Comparison of ENCODE assay signal across 13 cellular contexts in the genomic region with DNA sequence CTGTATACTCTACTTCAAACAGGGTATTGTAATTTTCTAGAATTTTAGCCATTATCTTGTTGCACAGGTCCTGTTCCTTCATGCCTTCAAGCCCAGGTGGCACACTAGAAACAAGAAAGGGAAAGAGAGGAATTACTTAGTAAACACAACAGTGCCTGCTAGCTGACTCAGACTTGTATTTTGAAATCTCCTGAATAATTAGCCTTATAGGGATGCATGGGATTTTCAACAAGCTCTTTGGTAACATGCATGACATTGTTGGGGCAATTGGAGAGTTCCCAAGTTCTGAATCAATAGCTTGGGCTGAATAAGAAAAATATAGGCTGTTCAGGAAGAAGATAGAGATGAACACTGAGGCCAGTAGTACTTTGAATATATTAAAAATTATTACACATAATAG.
DNase-seq lines count a peak whose midpoint lies in the region; TF ChIP-seq lines count a peak whose summit lies in the region.
"Had no signal": no experiment of that assay in that cellular context is flagged by ENCODE, and none has a peak within 500 bp of the region (broad histone marks: within the 10 kb centered on the region; RNA-seq: fewer than 3 reads in every experiment).

No MANE protein-coding gene starts in this region.

- peak overlapping the region; percentile 51 for H3K4me2 ChIP-seq in smooth muscle cell

- no peak overlapping the region for H3K4me3 ChIP-seq in smooth muscle cell
- H3K4me3 ChIP-seq: ascending aorta, prostate gland, upper lobe of left lung had no signal

- peaks cover 0 to 1% (median 0%) of the 10 kb centered on the region in 7 donors for H3K9me3 Mint-ChIP-seq in CD14-positive monocyte
- H3K9me3 Mint-ChIP-seq: T-helper 1 cell treated with Interleukin-12 subunit alpha and Interleukin-12 subunit beta and Interleukin-4 antibody, amounts not matched to agents 30 μg/mL and 1 μg/mL, for 36 hours had no signal

- H3K27ac ChIP-seq in smooth muscle cell (ENCODE audit: low read depth): peak overlapping the region; percentile 81
- H3K27ac ChIP-seq: ascending aorta, prostate gland, upper lobe of left lung had no signal

- H4K20me1 ChIP-seq in smooth muscle cell (ENCODE audit: low read depth): no peaks in the 10 kb centered on the region

- no peak overlapping the region for H3K27ac Mint-ChIP-seq in CD14-positive monocyte
- H3K27ac Mint-ChIP-seq: T-helper 1 cell treated with Interleukin-12 subunit alpha and Interleukin-12 subunit beta and Interleukin-4 antibody, amounts not matched to agents 30 μg/mL and 1 μg/mL, for 36 hours had no signal

- TF ChIP-seq CTCF in smooth muscle cell (IDR thresholded peaks at IDR 0.05; ENCODE audit: borderline replicate concordance, insufficient read depth, poor library complexity, severe bottlenecking) (no peak), CD14-positive monocyte (IDR thresholded peaks at IDR 0.05) (no peak)

- H3K9me3 ChIP-seq in smooth muscle cell (replicated peaks; ENCODE audit: low read depth): no peaks in the 10 kb centered on the region
- H3K9me3 ChIP-seq: ascending aorta, prostate gland, upper lobe of left lung had no signal

- H3K79me2 ChIP-seq in smooth muscle cell (ENCODE audit: low read depth): no peaks in the 10 kb centered on the region

- no peaks in the 10 kb centered on the region for H3K36me3 Mint-ChIP-seq in CD14-positive monocyte

- no peaks in the 10 kb centered on the region for H3K36me3 ChIP-seq in smooth muscle cell (ENCODE audit: low read depth)
- H3K36me3 ChIP-seq: ascending aorta, prostate gland, upper lobe of left lung had no signal

- peak; percentile 1 for DNase-seq in NCI-H146 (lab: John Stamatoyannopoulos, UW)
- no peak for DNase-seq in NCI-H146 treated with DMSO at 0.1 percent for 48 hours (lab: John Stamatoyannopoulos, UW; ENCODE audit: unreplicated experiment)
- DNase-seq in RKO (ENCODE audit: low spot score): peak; percentile 15
- peak; percentile 98 for DNase-seq in fibroblast of peridontal ligament (ENCODE audit: extremely low read depth)
- DNase-seq in smooth muscle cell (lab: John Stamatoyannopoulos, UW; ENCODE audit: unreplicated experiment): no peak
- DNase-seq in anterior cingulate cortex (lab: John Stamatoyannopoulos, UW): no peak
- no peak for DNase-seq in CD14-positive monocyte (ENCODE audit: low spot score)
- no peak for DNase-seq in midbrain (lab: John Stamatoyannopoulos, UW)
- DNase-seq: ACHN, upper lobe of left lung had no signal

- H3K4me1 Mint-ChIP-seq in CD14-positive monocyte: peaks cover 16% of the 10 kb centered on the region

- intact Hi-C loops in CD14-positive monocyte (cut with micrococcal nuclease): no loop called here

- H3K27me3 Mint-ChIP-seq in CD14-positive monocyte (ENCODE audit: low read depth in 3 of 3): no peaks in the 10 kb centered on the region

- peaks cover 14% of the 10 kb centered on the region for H3K4me1 ChIP-seq in smooth muscle cell (ENCODE audit: low read depth)
- H3K4me1 ChIP-seq: ascending aorta, prostate gland, upper lobe of left lung had no signal

- no peak overlapping the region for H3K9ac ChIP-seq in smooth muscle cell (ENCODE audit: low read depth)

- H3F3A ChIP-seq in smooth muscle cell (ENCODE audit: low read depth): peaks cover 5% of the 10 kb centered on the region

- no peaks in the 10 kb centered on the region for H3K27me3 ChIP-seq in smooth muscle cell (ENCODE audit: low read depth)
- H3K27me3 ChIP-seq: ascending aorta, upper lobe of left lung had no signal

- H2AFZ ChIP-seq in smooth muscle cell (ENCODE audit: low read depth): no peak overlapping the region

- H3K4me3 Mint-ChIP-seq in CD14-positive monocyte: no peak overlapping the region
- H3K4me3 Mint-ChIP-seq: T-helper 1 cell treated with Interleukin-12 subunit alpha and Interleukin-12 subunit beta and Interleukin-4 antibody, amounts not matched to agents 30 μg/mL and 1 μg/mL, for 36 hours had no signal

Comparison
In these comparisons a context has a peak if more than half of its experiments do, and no peak if none do; other contexts are left out.
1. DNase-seq: peak in NCI-H146 (single experiment), RKO (single experiment) and fibroblast of peridontal ligament (single experiment); none in NCI-H146 treated with DMSO at 0.1 percent for 48 hours (single experiment), smooth muscle cell (single experiment), anterior cingulate cortex (0 of 58), CD14-positive monocyte (single experiment) and midbrain (single experiment).